ENCODE assay signal across 21 cellular contexts in genomic region chr11:120174866-120175265, GRCh38. TPM values are rescaled to one million over a fixed set of nuclear protein-coding genes. Genes with fewer than 3 reads are reported as not detected.
DNase-seq lines count a peak whose midpoint lies in the region; ATAC-seq and TF ChIP-seq lines count a peak whose summit lies in the region.
"Had no signal": no experiment of that assay in that cellular context is flagged by ENCODE, and none has a peak within 500 bp of the region (broad histone marks: within the 10 kb centered on the region; RNA-seq: fewer than 3 reads in every experiment).

No MANE protein-coding gene starts in this region.

- no peaks in the 10 kb centered on the region for H3K36me3 ChIP-seq in right atrium auricular region
- H3K36me3 ChIP-seq: BE2C, Peyer's patch had no signal

- TF ChIP-seq CTCF in right atrium auricular region (IDR thresholded peaks at IDR 0.05) (no peak), GM13976 (IDR thresholded peaks at IDR 0.05; ENCODE audit: borderline replicate concordance, control extremely low read depth, extremely low read depth, insufficient read depth, missing control alignments) (no peak)

- in situ Hi-C loops in GM13976 (cut with MboI; ENCODE audit: low sequenced_read_pairs, unreplicated experiment) = loop anchor here (5.0 kb wide), 1 partner anchor 52 kb away; no protein-coding TSS in a partner anchor

- intact Hi-C loops in left ventricle myocardium superior (cut with micrococcal nuclease) = loop anchor here (10.0 kb wide), 2 partner anchors 130 to 980 kb away; no protein-coding TSS in a partner anchor

- peaks cover 0 to 4% of the 10 kb centered on the region in 2 donors for H3K27me3 ChIP-seq in right atrium auricular region
- H3K27me3 ChIP-seq: BE2C had no signal

- ATAC-seq in left ventricle myocardium superior = no peak
- no peak for ATAC-seq in GM21717 (IDR thresholded peaks at IDR 0.05; ENCODE audit: unreplicated experiment)
- ATAC-seq: A549, HCT116, SK-N-SH treated with all-trans-retinoic acid at 6 μM for 48 hours had no signal

- no peak overlapping the region for H3K4me3 ChIP-seq in right atrium auricular region
- H3K4me3 ChIP-seq: A549, Peyer's patch had no signal

- H3K4me1 ChIP-seq in right atrium auricular region = peaks cover 0 to 21% of the 10 kb centered on the region in 2 donors
- H3K4me1 ChIP-seq: A549, BE2C had no signal

- DNase-seq in right atrium auricular region (ENCODE audit: low spot score) = peak; percentile 42
- no peak for DNase-seq in left ventricle myocardium superior
- DNase-seq in GM13976 (ENCODE audit: low spot score) = peak; percentile 1
- peak; percentile 4 for DNase-seq in NOMO-1 treated with dmso at 0.1 percent for 144 hours (lab: John Stamatoyannopoulos, UW; ENCODE audit: unreplicated experiment)
- no peak for DNase-seq in NCI-H1092 (lab: John Stamatoyannopoulos, UW)
- DNase-seq in superior temporal gyrus (ENCODE audit: extremely low spot score) = no peak
- DNase-seq: BE2C; CD4-positive, CD25-positive, alpha-beta regulatory T cell; DND-41; IMR-90; NCI-H1417 treated with DMSO at 0.1 percent for 48 hours; NCI-H2107; NCI-H2227 treated with DMSO at 0.1 percent for 48 hours; NCI-H510A; Peyer's patch had no signal

- no peaks in the 10 kb centered on the region for H3K9me3 ChIP-seq in right atrium auricular region
- H3K9me3 ChIP-seq: A549, BE2C, Peyer's patch had no signal

- no peak overlapping the region for H3K27ac ChIP-seq in right atrium auricular region
- H3K27ac ChIP-seq: A549, KMS-11, Peyer's patch had no signal

RNA-seq across cellular contexts. Expression of gene OAF, which starts 36.0 kb away (rescaled TPM):
- 10 to 100 TPM; 27.9 to 43.6 TPM for total RNA-seq in right atrium auricular region
- total RNA-seq in left ventricle myocardium superior = 27.9 TPM

RNA-seq across cellular contexts. Expression of gene TRIM29, which starts 37.0 kb away (rescaled TPM):
- 1 to 10 TPM in 1 of 2 donors, under 1 TPM in 1; 0.85 to 2.7 TPM for total RNA-seq in right atrium auricular region
- 0.50 TPM for total RNA-seq in left ventricle myocardium superior
- total RNA-seq: CD4-positive, CD25-positive, alpha-beta regulatory T cell; IMR-90; OCI-LY7 had no signal

Comparison
In these comparisons a context has a peak if more than half of its experiments do, and no peak if none do; other contexts are left out.
1. DNase-seq: peak in right atrium auricular region (single experiment), GM13976 (single experiment) and NOMO-1 treated with dmso at 0.1 percent for 144 hours (single experiment); none in left ventricle myocardium superior (single experiment), NCI-H1092 (single experiment) and superior temporal gyrus (single experiment).